In genomic region chr19:29690842-29691241, GRCh38 we compare ENCODE assay signal across 8 cellular contexts. TPM values are rescaled to one million over a fixed set of nuclear protein-coding genes. Genes with fewer than 3 reads are reported as not detected.
DNase-seq lines count a peak whose midpoint lies in the region; ATAC-seq lines count a peak whose summit lies in the region.

No MANE protein-coding gene starts in this region.

- peaks cover 22 to 39% (median 35%) of the 10 kb centered on the region in 4 donors for H3K4me1 Mint-ChIP-seq in naive thymus-derived CD8-positive, alpha-beta T cell

- no peaks in the 10 kb centered on the region for H3K27me3 Mint-ChIP-seq in naive thymus-derived CD8-positive, alpha-beta T cell

- DNase-seq in DMS114 treated with DMSO at 0.1 percent for 48 hours (lab: John Stamatoyannopoulos, UW; ENCODE audit: unreplicated experiment): peak; percentile 34
- peak; percentile 44 for DNase-seq in SW480 (ENCODE audit: low spot score)
- DNase-seq in central memory CD4-positive, alpha-beta T cell: peak; percentile 67
- DNase-seq in naive thymus-derived CD8-positive, alpha-beta T cell: peak in 8 of 10 donors; percentile 35 to 79 (median 63)
- no peak for DNase-seq in NOMO-1 treated with DMSO at 0.1 percent for 48 hours (lab: John Stamatoyannopoulos, UW; ENCODE audit: unreplicated experiment)
- DNase-seq in NCI-H2107 (lab: John Stamatoyannopoulos, UW): no peak

- peaks cover 0 to 5% (median 0%) of the 10 kb centered on the region in 3 donors for H3K36me3 Mint-ChIP-seq in naive thymus-derived CD8-positive, alpha-beta T cell

- peak overlapping the region in 1 of 10 donors; percentile 10 for H3K4me3 Mint-ChIP-seq in naive thymus-derived CD8-positive, alpha-beta T cell

- no peaks in the 10 kb centered on the region for H3K9me3 Mint-ChIP-seq in naive thymus-derived CD8-positive, alpha-beta T cell

- POLR2A ChIA-PET in naive thymus-derived CD8-positive, alpha-beta T cell (lab: Charles Lee): interaction anchor here (0.7 to 6.9 kb wide), 9 partner anchors 10 to 272 kb away, joined by 3 to 96 read pairs (median 8); partner anchors contain the start of genes C19orf12, PLEKHF1 and POP4

- peak overlapping the region in 4 of 10 donors; percentile 45 to 76 (median 58) for H3K27ac Mint-ChIP-seq in naive thymus-derived CD8-positive, alpha-beta T cell

- ATAC-seq in HG03354 (IDR thresholded peaks at IDR 0.05; ENCODE audit: poor library complexity, severe bottlenecking, unreplicated experiment) (peak; percentile 47), HG03025 (IDR thresholded peaks at IDR 0.05; ENCODE audit: low FRiP score, unreplicated experiment) (no peak)
- peak; percentile 61 to 71 for ATAC-seq in naive thymus-derived CD8-positive, alpha-beta T cell

RNA-seq across cellular contexts. Expression of gene C19orf12, which starts 24.2 kb away (rescaled TPM):
- 10 to 100 TPM; 23.2 to 23.8 TPM for total RNA-seq in naive thymus-derived CD8-positive, alpha-beta T cell
- polyA plus RNA-seq in naive thymus-derived CD8-positive, alpha-beta T cell: 10 to 100 TPM; 16.7 to 32.3 (median 19.8) TPM

RNA-seq across cellular contexts. Expression of gene PLEKHF1, which starts 25.6 kb away (rescaled TPM):
- total RNA-seq in naive thymus-derived CD8-positive, alpha-beta T cell: 10 to 100 TPM; 18.0 to 19.8 TPM
- polyA plus RNA-seq in naive thymus-derived CD8-positive, alpha-beta T cell: 10 to 100 TPM in 2 of 3 donors, 1 to 10 TPM in 1; 3.8 to 19.7 (median 15.5) TPM

Comparison
In these comparisons a context has a peak if more than half of its experiments do, and no peak if none do; other contexts are left out.
1. DNase-seq: peak in DMS114 treated with DMSO at 0.1 percent for 48 hours (single experiment), SW480 (single experiment), central memory CD4-positive, alpha-beta T cell (single experiment) and naive thymus-derived CD8-positive, alpha-beta T cell (8 of 10); none in NOMO-1 treated with DMSO at 0.1 percent for 48 hours (single experiment) and NCI-H2107 (single experiment).